Comparison of ENCODE assay signal across 8 cellular contexts in the genomic region with DNA sequence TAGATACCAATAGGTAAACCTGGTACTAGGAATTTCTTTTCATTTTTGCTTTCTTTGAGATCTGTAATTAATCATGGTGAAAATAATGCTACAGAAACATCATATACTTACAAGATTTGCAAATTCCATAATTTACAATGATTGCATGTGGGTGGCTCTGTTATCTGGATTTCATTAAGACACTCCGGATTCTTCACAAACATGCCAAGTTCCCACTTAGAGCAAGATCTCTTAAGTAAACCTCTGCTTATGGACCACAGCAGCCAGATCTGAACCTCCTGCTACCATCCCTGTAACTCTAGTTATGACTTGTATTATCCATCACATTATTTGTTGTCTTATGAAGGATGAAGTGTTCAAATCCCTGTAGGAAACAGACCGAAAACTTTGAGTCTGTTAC.
"Had no signal": no experiment of that assay in that cellular context is flagged by ENCODE, and none has a peak within 500 bp of the region (broad histone marks: within the 10 kb centered on the region; RNA-seq: fewer than 3 reads in every experiment).

No MANE protein-coding gene starts in this region.

- H2AFZ ChIP-seq: GM23248 had no signal

- H3K9me3 ChIP-seq: HAP-1 had no signal

- ATAC-seq: HepG2 had no signal

- DNase-seq: GM23248, GOT3, H7, KBM-7 had no signal

- H3K27ac ChIP-seq: GM23248, HL-60, KMS-11 had no signal

- H3K9ac ChIP-seq: GM23248, KMS-11 had no signal

- H3K4me2 ChIP-seq: KMS-11 had no signal

- H3K4me1 ChIP-seq: HAP-1 had no signal

- H3K4me3 ChIP-seq: GM23248, HAP-1 had no signal

- H3K36me3 ChIP-seq: HAP-1 had no signal
